Comparison of ENCODE assay signal across 12 cellular contexts in the genomic region with DNA sequence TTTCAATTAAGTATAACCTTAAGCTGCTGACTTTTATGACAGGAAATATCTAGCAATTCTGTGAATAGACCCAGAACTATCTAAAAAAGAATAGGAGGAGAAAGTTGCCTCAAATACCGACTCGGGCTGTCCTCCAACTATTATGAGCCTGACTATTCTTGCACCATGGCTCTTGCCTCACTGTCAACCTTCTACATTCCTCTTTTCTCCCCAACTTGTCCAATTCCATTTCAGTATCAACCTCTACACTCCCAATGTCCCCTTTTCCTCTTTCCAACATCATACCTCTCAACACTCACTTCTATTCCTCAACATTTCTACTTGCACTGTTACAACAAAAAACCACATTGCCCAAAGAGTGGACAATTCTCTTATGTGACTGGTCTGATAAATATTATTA. TPM values are rescaled to one million over a fixed set of nuclear protein-coding genes. Genes with fewer than 3 reads are reported as not detected.
DNase-seq lines count a peak whose midpoint lies in the region; TF ChIP-seq lines count a peak whose summit lies in the region.
"Had no signal": no experiment of that assay in that cellular context is flagged by ENCODE, and none has a peak within 500 bp of the region (broad histone marks: within the 10 kb centered on the region; RNA-seq: fewer than 3 reads in every experiment).

No MANE protein-coding gene starts in this region.

- peak overlapping the region; percentile 82 for H3K4me3 Mint-ChIP-seq in Calu3 (ENCODE audit: low read depth, unreplicated experiment)
- peak overlapping the region; percentile 63 for H3K4me3 Mint-ChIP-seq in HFFc6
- H3K4me3 Mint-ChIP-seq in activated naive CD8-positive, alpha-beta T cell = peak overlapping the region; percentile 14
- peak overlapping the region; percentile 5 for H3K4me3 Mint-ChIP-seq in neural crest cell

- H3K27me3 Mint-ChIP-seq in Calu3 (ENCODE audit: unreplicated experiment) = no peaks in the 10 kb centered on the region
- H3K27me3 Mint-ChIP-seq in HFFc6 (ENCODE audit: insufficient read depth) = no peaks in the 10 kb centered on the region; the same call in 1 of the 2 replicates
- no peaks in the 10 kb centered on the region for H3K27me3 Mint-ChIP-seq in activated naive CD8-positive, alpha-beta T cell
- H3K27me3 Mint-ChIP-seq in neural crest cell (ENCODE audit: low read depth) = no peaks in the 10 kb centered on the region

- no TSS peak for BruUV-seq in Calu3 (replicated peaks; lab: Mats Ljungman, UMichigan)

- H3K36me3 Mint-ChIP-seq in Calu3 (ENCODE audit: insufficient read depth, unreplicated experiment) (peaks cover 36% of the 10 kb centered on the region), HFFc6 (ENCODE audit: low read depth) (peaks cover 30% of the 10 kb centered on the region), neural crest cell (ENCODE audit: low read depth) (no peaks in the 10 kb centered on the region)
- H3K36me3 Mint-ChIP-seq in activated naive CD8-positive, alpha-beta T cell = no peaks in the 10 kb centered on the region

- CTCF ChIA-PET in Calu3 (lab: Charles Lee) = no interaction called here

- intact Hi-C loops in Calu3 (cut with micrococcal nuclease; ENCODE audit: unreplicated experiment) = no loop called here

- H3K27ac Mint-ChIP-seq in Calu3 (ENCODE audit: unreplicated experiment) (peak overlapping the region; percentile 35), HFFc6 (peak overlapping the region; percentile 42), neural crest cell (ENCODE audit: unreplicated experiment) (no peak overlapping the region)
- H3K27ac Mint-ChIP-seq in activated naive CD8-positive, alpha-beta T cell = peak overlapping the region; percentile 75

- H3K9me3 Mint-ChIP-seq in Calu3 (ENCODE audit: low read depth, unreplicated experiment) = no peaks in the 10 kb centered on the region
- H3K9me3 Mint-ChIP-seq in HFFc6 = no peaks in the 10 kb centered on the region
- H3K9me3 Mint-ChIP-seq in activated naive CD8-positive, alpha-beta T cell (ENCODE audit: low read depth) = no peaks in the 10 kb centered on the region
- H3K9me3 Mint-ChIP-seq in neural crest cell = no peaks in the 10 kb centered on the region

- H3K4me1 Mint-ChIP-seq in Calu3 (ENCODE audit: low read depth, unreplicated experiment) = peaks cover 34% of the 10 kb centered on the region
- peaks cover 63% of the 10 kb centered on the region for H3K4me1 Mint-ChIP-seq in HFFc6 (ENCODE audit: low read depth)
- H3K4me1 Mint-ChIP-seq in activated naive CD8-positive, alpha-beta T cell (ENCODE audit: low read depth) = peaks cover 62% of the 10 kb centered on the region
- peaks cover 36% of the 10 kb centered on the region for H3K4me1 Mint-ChIP-seq in neural crest cell

- DNase-seq in Calu3 (no peak), HFFc6 (no peak), neural crest cell (ENCODE audit: low read depth, low spot score) (no peak), AG20443 (ENCODE audit: low spot score) (no peak), NCI-H2227 (lab: John Stamatoyannopoulos, UW; ENCODE audit: unreplicated experiment) (no peak)
- no peak for DNase-seq in stimulated activated CD4-positive, alpha-beta T cell treated with anti-CD3 and anti-CD28 coated beads, Interleukin-4, amount 100 ng/mL, for 24 hours
- DNase-seq: activated naive CD4-positive, alpha-beta T cell; GF-D8; kidney glomerular epithelial cell; NCI-H2107; stimulated activated CD4-positive, alpha-beta T cell treated with anti-CD3 and anti-CD28 coated beads, Interleukin-15, amount 100 ng/mL, for 24 hours had no signal

- TF ChIP-seq CTCF in Calu3 (IDR thresholded peaks at IDR 0.05; ENCODE audit: unreplicated experiment) = no peak
- no peak for TF ChIP-seq CTCF in HFFc6 (IDR thresholded peaks at IDR 0.05)
- no peak for TF ChIP-seq CTCF in neural crest cell (conservative IDR thresholded peaks at IDR 0.05)

RNA-seq across cellular contexts. Expression of a gene that starts 2.3 kb away (rescaled TPM):
- total RNA-seq in Calu3 (2022) (49.4 and 53.4 TPM in 2 replicates), neural crest cell (52.4 and 57.7 TPM in 2 replicates)
- total RNA-seq in HFFc6 (2021; fragmentation: NEBNext Ultra II Directional; extraction: Animal tissue kit (Norgen Biotek cat#: 25700)) = 10 to 100 TPM; 41.8 to 47.8 (median 46.0) TPM

Comparison
In these comparisons a context has a peak if more than half of its experiments do, and no peak if none do; other contexts are left out.
1. H3K4me3 Mint-ChIP-seq: peak in every context shown above with its lines; median percentile 82 in Calu3; 63 in HFFc6; 14 in activated naive CD8-positive, alpha-beta T cell; 5 in neural crest cell.